In genomic region chr22:23786752-23787599, GRCh38 we compare ENCODE assay signal across 1 cellular context.
TF ChIP-seq lines count a peak whose summit lies in the region.

SMARCB1 (plus strand) TSS chr22:23786966; CDS start chr22:23787170, 204 bp downstream.

TF ChIP-seq in SK-N-SH, 30 proteins besides CTCF, POLR2A, EP300 and RAD21 (continued from another document):
- TF ChIP-seq, protein P1, sequence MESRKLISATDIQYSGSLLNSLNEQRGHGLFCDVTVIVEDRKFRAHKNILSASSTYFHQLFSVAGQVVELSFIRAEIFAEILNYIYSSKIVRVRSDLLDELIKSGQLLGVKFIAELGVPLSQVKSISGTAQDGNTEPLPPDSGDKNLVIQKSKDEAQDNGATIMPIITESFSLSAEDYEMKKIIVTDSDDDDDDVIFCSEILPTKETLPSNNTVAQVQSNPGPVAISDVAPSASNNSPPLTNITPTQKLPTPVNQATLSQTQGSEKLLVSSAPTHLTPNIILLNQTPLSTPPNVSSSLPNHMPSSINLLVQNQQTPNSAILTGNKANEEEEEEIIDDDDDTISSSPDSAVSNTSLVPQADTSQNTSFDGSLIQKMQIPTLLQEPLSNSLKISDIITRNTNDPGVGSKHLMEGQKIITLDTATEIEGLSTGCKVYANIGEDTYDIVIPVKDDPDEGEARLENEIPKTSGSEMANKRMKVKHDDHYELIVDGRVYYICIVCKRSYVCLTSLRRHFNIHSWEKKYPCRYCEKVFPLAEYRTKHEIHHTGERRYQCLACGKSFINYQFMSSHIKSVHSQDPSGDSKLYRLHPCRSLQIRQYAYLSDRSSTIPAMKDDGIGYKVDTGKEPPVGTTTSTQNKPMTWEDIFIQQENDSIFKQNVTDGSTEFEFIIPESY (IDR thresholded peaks at IDR 0.05; ENCODE audit: borderline replicate concordance, low read depth) = no peak
- TF ChIP-seq JUND (IDR thresholded peaks at IDR 0.05) = no peak
- no peak for TF ChIP-seq TCF12 (IDR thresholded peaks at IDR 0.05)
- TF ChIP-seq GABPA (IDR thresholded peaks at IDR 0.05; ENCODE audit: low read depth) = no peak
- TF ChIP-seq MXI1 (IDR thresholded peaks at IDR 0.05; ENCODE audit: low read depth, low read length) = peak; percentile 65; the same call in 1 of the 2 replicates
- TF ChIP-seq, protein P2, sequence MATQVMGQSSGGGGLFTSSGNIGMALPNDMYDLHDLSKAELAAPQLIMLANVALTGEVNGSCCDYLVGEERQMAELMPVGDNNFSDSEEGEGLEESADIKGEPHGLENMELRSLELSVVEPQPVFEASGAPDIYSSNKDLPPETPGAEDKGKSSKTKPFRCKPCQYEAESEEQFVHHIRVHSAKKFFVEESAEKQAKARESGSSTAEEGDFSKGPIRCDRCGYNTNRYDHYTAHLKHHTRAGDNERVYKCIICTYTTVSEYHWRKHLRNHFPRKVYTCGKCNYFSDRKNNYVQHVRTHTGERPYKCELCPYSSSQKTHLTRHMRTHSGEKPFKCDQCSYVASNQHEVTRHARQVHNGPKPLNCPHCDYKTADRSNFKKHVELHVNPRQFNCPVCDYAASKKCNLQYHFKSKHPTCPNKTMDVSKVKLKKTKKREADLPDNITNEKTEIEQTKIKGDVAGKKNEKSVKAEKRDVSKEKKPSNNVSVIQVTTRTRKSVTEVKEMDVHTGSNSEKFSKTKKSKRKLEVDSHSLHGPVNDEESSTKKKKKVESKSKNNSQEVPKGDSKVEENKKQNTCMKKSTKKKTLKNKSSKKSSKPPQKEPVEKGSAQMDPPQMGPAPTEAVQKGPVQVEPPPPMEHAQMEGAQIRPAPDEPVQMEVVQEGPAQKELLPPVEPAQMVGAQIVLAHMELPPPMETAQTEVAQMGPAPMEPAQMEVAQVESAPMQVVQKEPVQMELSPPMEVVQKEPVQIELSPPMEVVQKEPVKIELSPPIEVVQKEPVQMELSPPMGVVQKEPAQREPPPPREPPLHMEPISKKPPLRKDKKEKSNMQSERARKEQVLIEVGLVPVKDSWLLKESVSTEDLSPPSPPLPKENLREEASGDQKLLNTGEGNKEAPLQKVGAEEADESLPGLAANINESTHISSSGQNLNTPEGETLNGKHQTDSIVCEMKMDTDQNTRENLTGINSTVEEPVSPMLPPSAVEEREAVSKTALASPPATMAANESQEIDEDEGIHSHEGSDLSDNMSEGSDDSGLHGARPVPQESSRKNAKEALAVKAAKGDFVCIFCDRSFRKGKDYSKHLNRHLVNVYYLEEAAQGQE (IDR thresholded peaks at IDR 0.05; ENCODE audit: low read depth, low read length) = no peak
- TF ChIP-seq FOXM1 (IDR thresholded peaks at IDR 0.05; ENCODE audit: low read depth) = no peak
- no peak for TF ChIP-seq RCOR1 (IDR thresholded peaks at IDR 0.05; ENCODE audit: low read length)
- TF ChIP-seq NRF1 (IDR thresholded peaks at IDR 0.05; ENCODE audit: low read depth, low read length) = peak; percentile 89
- TF ChIP-seq MAX (IDR thresholded peaks at IDR 0.05; ENCODE audit: low read depth) = peak; percentile 52; the same call in 1 of the 2 replicates
- no peak; the same call in 1 of the 2 replicates for TF ChIP-seq SMC3 (IDR thresholded peaks at IDR 0.05; ENCODE audit: low read depth, low read length)
- no peak for TF ChIP-seq MEF2A (IDR thresholded peaks at IDR 0.05; ENCODE audit: borderline replicate concordance, low read depth)
- TF ChIP-seq POLR2AphosphoS5 (IDR thresholded peaks at IDR 0.05; ENCODE audit: low read depth, low read length) = peak; percentile 52; the same call in 1 of the 2 replicates
- TF ChIP-seq, protein P3, sequence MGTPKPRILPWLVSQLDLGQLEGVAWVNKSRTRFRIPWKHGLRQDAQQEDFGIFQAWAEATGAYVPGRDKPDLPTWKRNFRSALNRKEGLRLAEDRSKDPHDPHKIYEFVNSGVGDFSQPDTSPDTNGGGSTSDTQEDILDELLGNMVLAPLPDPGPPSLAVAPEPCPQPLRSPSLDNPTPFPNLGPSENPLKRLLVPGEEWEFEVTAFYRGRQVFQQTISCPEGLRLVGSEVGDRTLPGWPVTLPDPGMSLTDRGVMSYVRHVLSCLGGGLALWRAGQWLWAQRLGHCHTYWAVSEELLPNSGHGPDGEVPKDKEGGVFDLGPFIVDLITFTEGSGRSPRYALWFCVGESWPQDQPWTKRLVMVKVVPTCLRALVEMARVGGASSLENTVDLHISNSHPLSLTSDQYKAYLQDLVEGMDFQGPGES (IDR thresholded peaks at IDR 0.05; ENCODE audit: low read depth, low read length) = no peak
